16 cellular contexts compared by ENCODE assay signal in the genomic region with DNA sequence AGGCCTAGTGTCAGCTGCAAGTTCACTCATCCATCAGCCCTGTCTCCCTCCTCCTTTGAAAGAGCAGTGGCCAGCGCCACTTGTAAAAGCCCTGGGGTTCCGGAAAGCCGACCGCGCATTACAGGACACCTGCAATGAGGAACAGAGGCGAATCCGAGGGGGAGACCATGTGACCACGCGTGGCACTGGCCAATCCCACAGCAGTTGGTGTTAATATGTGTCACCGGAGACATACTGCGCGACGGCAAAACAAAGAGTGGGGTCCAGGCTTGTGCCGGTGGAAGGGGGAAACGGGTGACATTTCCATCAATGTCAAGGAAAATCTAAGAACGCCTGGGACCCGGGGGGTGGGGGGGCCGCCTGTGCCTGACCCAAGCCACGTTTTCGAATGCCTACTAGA.
"Had no signal": no experiment of that assay in that cellular context is flagged by ENCODE, and none has a peak within 500 bp of the region (broad histone marks: within the 10 kb centered on the region; RNA-seq: fewer than 3 reads in every experiment).

No MANE protein-coding gene starts in this region.

- H3K27ac ChIP-seq: epithelial cell of prostate, foreskin keratinocyte, upper lobe of left lung had no signal

- H3K27me3 Mint-ChIP-seq: activated CD4-positive, alpha-beta T cell treated with anti-CD3 and anti-CD28 coated beads for 36 hours; activated naive CD8-positive, alpha-beta T cell; natural killer cell treated with Interleukin-12 subunit alpha and Interleukin-12 subunit beta and Interleukin-15 and Interleukin-18, amount 100 ng/mL, for 72 hours had no signal

- DNase-seq: activated CD4-positive, alpha-beta T cell treated with anti-CD3 and anti-CD28 coated beads for 36 hours; activated CD4-positive, alpha-beta T cell treated with anti-CD3 and anti-CD28 coated beads, Interleukin-2, amount 50 U/mL, for 48 hours; activated gamma-delta T cell; foreskin keratinocyte; glutamatergic neuron; hippocampal formation; stimulated activated CD4-positive, alpha-beta T cell treated with anti-CD3 and anti-CD28 coated beads, Interleukin-2, amount 100 ng/mL, for 24 hours; stimulated activated naive CD8-positive, alpha-beta T cell treated with anti-CD3 and anti-CD28 coated beads, Interleukin-15, Interleukin-2, amounts not matched to agents 100 U/mL and 50 U/mL, for 24 hours; substantia nigra had no signal

- H3K4me3 ChIP-seq: lung, upper lobe of left lung had no signal

- ATAC-seq: activated CD4-positive, alpha-beta T cell treated with anti-CD3 and anti-CD28 coated beads for 36 hours; foreskin keratinocyte; natural killer cell treated with Interleukin-12 subunit alpha and Interleukin-12 subunit beta and Interleukin-15 and Interleukin-18, amount 100 ng/mL, for 72 hours; stimulated activated naive CD8-positive, alpha-beta T cell treated with anti-CD3 and anti-CD28 coated beads, Interleukin-15, Interleukin-2, amounts not matched to agents 100 U/mL and 50 U/mL, for 24 hours had no signal

- H3K4me1 ChIP-seq: foreskin keratinocyte, upper lobe of left lung had no signal

- H3K36me3 ChIP-seq: upper lobe of left lung had no signal

- H3K27ac Mint-ChIP-seq: activated CD4-positive, alpha-beta T cell treated with anti-CD3 and anti-CD28 coated beads for 36 hours; activated naive CD8-positive, alpha-beta T cell; mesothelial cell of epicardium; natural killer cell treated with Interleukin-12 subunit alpha and Interleukin-12 subunit beta and Interleukin-15 and Interleukin-18, amount 100 ng/mL, for 72 hours; T-helper 1 cell treated with Interleukin-12 subunit alpha and Interleukin-12 subunit beta and Interleukin-4 antibody, amounts not matched to agents 30 μg/mL and 1 μg/mL, for 36 hours had no signal

- H3K27me3 ChIP-seq: foreskin keratinocyte, upper lobe of left lung had no signal

- H3K4me1 Mint-ChIP-seq: activated CD4-positive, alpha-beta T cell treated with anti-CD3 and anti-CD28 coated beads for 36 hours; mesothelial cell of epicardium had no signal

- H3K4me3 Mint-ChIP-seq: activated CD4-positive, alpha-beta T cell treated with anti-CD3 and anti-CD28 coated beads for 36 hours; activated naive CD8-positive, alpha-beta T cell; mesothelial cell of epicardium; natural killer cell treated with Interleukin-12 subunit alpha and Interleukin-12 subunit beta and Interleukin-15 and Interleukin-18, amount 100 ng/mL, for 72 hours; T-helper 1 cell treated with Interleukin-12 subunit alpha and Interleukin-12 subunit beta and Interleukin-4 antibody, amounts not matched to agents 30 μg/mL and 1 μg/mL, for 36 hours had no signal

- H3K36me3 Mint-ChIP-seq: activated naive CD8-positive, alpha-beta T cell had no signal
